8 cellular contexts compared by ENCODE assay signal in genomic region chr9:120715331-120715924, GRCh38. TPM values are rescaled to one million over a fixed set of nuclear protein-coding genes. Genes with fewer than 3 reads are reported as not detected.
DNase-seq lines count a peak whose midpoint lies in the region; ATAC-seq and TF ChIP-seq lines count a peak whose summit lies in the region.

No MANE protein-coding gene starts in this region.

- ATAC-seq in HG03565 (IDR thresholded peaks at IDR 0.05; ENCODE audit: unreplicated experiment) (no peak), HG02840 (IDR thresholded peaks at IDR 0.05; ENCODE audit: low FRiP score, unreplicated experiment) (no peak), GM18870 (IDR thresholded peaks at IDR 0.05; ENCODE audit: unreplicated experiment) (no peak)

- peak overlapping the region; percentile 80 for H3K4me3 ChIP-seq in GM12875 (ENCODE audit: low read depth, low read length)
- H3K4me3 ChIP-seq in Peyer's patch: peak overlapping the region; percentile 72 to 91 (median 78)
- H3K4me3 ChIP-seq in muscle layer of duodenum (ENCODE audit: low read depth in 1 of 2, low read length in 2 of 2): peak overlapping the region; percentile 72 to 96

- DNase-seq in Peyer's patch (peak in 2 of 3 donors; percentile 53 to 57), epidermal melanocyte (ENCODE audit: insufficient read length, low spot score) (peak; percentile 38), NCI-H2171 (lab: John Stamatoyannopoulos, UW) (no peak)

- H3K9me3 ChIP-seq in Peyer's patch (no peaks in the 10 kb centered on the region), muscle layer of duodenum (ENCODE audit: control insufficient read depth in 1 of 2, low read length in 2 of 2) (no peaks in the 10 kb centered on the region)

- no peak for TF ChIP-seq POLR2A in Peyer's patch (IDR thresholded peaks at IDR 0.05)

- no peaks in the 10 kb centered on the region for H3K36me3 ChIP-seq in Peyer's patch
- H3K36me3 ChIP-seq in muscle layer of duodenum (ENCODE audit: control insufficient read depth in 1 of 2, insufficient read depth in 2 of 2, low read length in 2 of 2): no peaks in the 10 kb centered on the region

- peaks cover 0 to 33% (median 8%) of the 10 kb centered on the region in 4 donors for H3K4me1 ChIP-seq in Peyer's patch
- H3K4me1 ChIP-seq in muscle layer of duodenum (ENCODE audit: control insufficient read depth in 1 of 2, insufficient read depth in 2 of 2, low read length in 2 of 2): peaks cover 9 to 29% of the 10 kb centered on the region in 2 donors

- TF ChIP-seq CTCF in GM12875 (IDR thresholded peaks at IDR 0.05; ENCODE audit: borderline replicate concordance, insufficient read depth, low read depth, low read length): no peak
- TF ChIP-seq CTCF in Peyer's patch (IDR thresholded peaks at IDR 0.05): no peak

- H3K27ac ChIP-seq in Peyer's patch: peak overlapping the region; percentile 76 to 90 (median 84)
- H3K27ac ChIP-seq in muscle layer of duodenum (ENCODE audit: low read length): no peak overlapping the region

- H3K27me3 ChIP-seq in Peyer's patch (no peaks in the 10 kb centered on the region), muscle layer of duodenum (ENCODE audit: low read depth, low read length) (no peaks in the 10 kb centered on the region)

RNA-seq across cellular contexts. Expression of gene MEGF9, which starts 1.2 kb away (rescaled TPM):
- total RNA-seq in Peyer's patch: 10 to 100 TPM in 2 of 4 donors, 1 to 10 TPM in 2; 8.1 to 15.1 (median 11.5) TPM
